Comparison of ENCODE assay signal across 8 cellular contexts in genomic region chr19:40610396-40611064, GRCh38. TPM values are rescaled to one million over a fixed set of nuclear protein-coding genes. Genes with fewer than 3 reads are reported as not detected.
DNase-seq lines count a peak whose midpoint lies in the region; ATAC-seq and TF ChIP-seq lines count a peak whose summit lies in the region.

No MANE protein-coding gene starts in this region.

- H3K4me3 ChIP-seq in gastroesophageal sphincter, result peak overlapping the region in 1 of 2 donors; percentile 50
- peak overlapping the region in 1 of 2 donors; percentile 36 for H3K4me3 ChIP-seq in prostate gland

- peaks cover 66% of the 10 kb centered on the region for H3K4me1 Mint-ChIP-seq in CD14-positive monocyte
- peaks cover 34% of the 10 kb centered on the region for H3K4me1 Mint-ChIP-seq in activated T-helper 17 cell treated with anti-CD3 and anti-CD28 coated beads, Interleukin-2, amount 50 U/mL, for 72 hours

- ATAC-seq in activated T-helper 17 cell treated with anti-CD3 and anti-CD28 coated beads, Interleukin-2, amount 50 U/mL, for 72 hours (replicated peaks), result peak; percentile 11
- ATAC-seq in gastroesophageal sphincter (peak; percentile 5), GM21381 (IDR thresholded peaks at IDR 0.05; ENCODE audit: unreplicated experiment) (no peak)

- H3K36me3 ChIP-seq in gastroesophageal sphincter (peaks cover 0 to 10% of the 10 kb centered on the region in 2 donors), prostate gland (no peaks in the 10 kb centered on the region)

- peaks cover 0 to 12% of the 10 kb centered on the region in 2 donors for H3K36me3 Mint-ChIP-seq in CD14-positive monocyte
- H3K36me3 Mint-ChIP-seq in activated T-helper 17 cell treated with anti-CD3 and anti-CD28 coated beads, Interleukin-2, amount 50 U/mL, for 72 hours (ENCODE audit: low read depth), result peaks cover 48% of the 10 kb centered on the region

- H3K9me3 ChIP-seq in gastroesophageal sphincter (no peaks in the 10 kb centered on the region), prostate gland (no peaks in the 10 kb centered on the region)

- H3K27me3 ChIP-seq in gastroesophageal sphincter (peaks cover 10% of the 10 kb centered on the region), prostate gland (replicated peaks; ENCODE audit: insufficient read depth) (no peaks in the 10 kb centered on the region)

- H3K27ac ChIP-seq in gastroesophageal sphincter, result peak overlapping the region in 3 of 4 donors; percentile 78 to 89 (median 86)
- H3K27ac ChIP-seq in prostate gland, result peak overlapping the region; percentile 74 to 79

- no peak for TF ChIP-seq CTCF in CD14-positive monocyte (IDR thresholded peaks at IDR 0.05)
- no peak for TF ChIP-seq CTCF in gastroesophageal sphincter (IDR thresholded peaks at IDR 0.05)
- no peak for TF ChIP-seq CTCF in prostate gland (IDR thresholded peaks at IDR 0.05)

- 47 to 50% methylated on average over 2 to 16 of the region's 29 CpGs for WGBS in gastroesophageal sphincter (ENCODE audit: low coverage in 1 of 2), 2 donors
- 28% methylated on average over 27 of the region's 29 CpGs for WGBS in prostate gland

- peak overlapping the region; percentile 39 to 87 (median 72) for H3K27ac Mint-ChIP-seq in CD14-positive monocyte
- H3K27ac Mint-ChIP-seq in activated T-helper 17 cell treated with anti-CD3 and anti-CD28 coated beads, Interleukin-2, amount 50 U/mL, for 72 hours, result peak overlapping the region; percentile 97

- H3K9me3 Mint-ChIP-seq in CD14-positive monocyte, result peaks cover 0 to 11% (median 5%) of the 10 kb centered on the region in 7 donors
- H3K9me3 Mint-ChIP-seq in activated T-helper 17 cell treated with anti-CD3 and anti-CD28 coated beads, Interleukin-2, amount 50 U/mL, for 72 hours, result no peaks in the 10 kb centered on the region

- TF ChIP-seq POLR2A in gastroesophageal sphincter (IDR thresholded peaks at IDR 0.05), result no peak
- no peak for TF ChIP-seq POLR2A in prostate gland (IDR thresholded peaks at IDR 0.05)

- H3K4me1 ChIP-seq in gastroesophageal sphincter, result peaks cover 0 to 83% (median 35%) of the 10 kb centered on the region in 3 donors
- H3K4me1 ChIP-seq in prostate gland (replicated peaks), result no peaks in the 10 kb centered on the region

- intact Hi-C loops in CD14-positive monocyte (cut with micrococcal nuclease) (no loop called here), prostate gland (cut with DNase I) (no loop called here)

- DNase-seq in CD14-positive monocyte (ENCODE audit: low spot score) (no peak), NCI-H2196 (lab: John Stamatoyannopoulos, UW; ENCODE audit: unreplicated experiment) (peak; percentile 54), prostate gland (ENCODE audit: low spot score) (no peak), NCI-H446 treated with DMSO at 0.1 percent for 48 hours (lab: John Stamatoyannopoulos, UW) (no peak), kidney tubule cell (ENCODE audit: low spot score) (no peak)

- no peak for TF ChIP-seq EP300 in gastroesophageal sphincter (IDR thresholded peaks at IDR 0.05)

- peak overlapping the region; percentile 73 to 86 for H3K4me3 Mint-ChIP-seq in CD14-positive monocyte
- peak overlapping the region; percentile 97 for H3K4me3 Mint-ChIP-seq in activated T-helper 17 cell treated with anti-CD3 and anti-CD28 coated beads, Interleukin-2, amount 50 U/mL, for 72 hours

- H3K27me3 Mint-ChIP-seq in CD14-positive monocyte (ENCODE audit: low read depth in 3 of 3), result peaks cover 44 to 66% (median 52%) of the 10 kb centered on the region in 3 donors
- no peaks in the 10 kb centered on the region for H3K27me3 Mint-ChIP-seq in activated T-helper 17 cell treated with anti-CD3 and anti-CD28 coated beads, Interleukin-2, amount 50 U/mL, for 72 hours

RNA-seq across cellular contexts. Expression of gene LTBP4, which starts 9.4 kb away (rescaled TPM):
- polyA plus RNA-seq in CD14-positive monocyte, result 1 to 10 TPM; 3.8 to 8.0 TPM
- total RNA-seq in activated T-helper 17 cell treated with anti-CD3 and anti-CD28 coated beads, Interleukin-2, amount 50 U/mL, for 72 hours, result 100 to 1,000 TPM; 117 to 331 TPM
- total RNA-seq in gastroesophageal sphincter (100 to 1,000 TPM; 199 to 369 (median 320) TPM), prostate gland (100 to 1,000 TPM; 160 to 500 TPM)

RNA-seq across cellular contexts. Expression of gene SHKBP1, which starts 33.9 kb away (rescaled TPM):
- polyA plus RNA-seq in CD14-positive monocyte, result 100 to 1,000 TPM; 234 to 284 TPM
- 100 to 1,000 TPM; 113 to 126 TPM for total RNA-seq in activated T-helper 17 cell treated with anti-CD3 and anti-CD28 coated beads, Interleukin-2, amount 50 U/mL, for 72 hours
- total RNA-seq in gastroesophageal sphincter, result 10 to 100 TPM; 30.3 to 50.1 (median 37.7) TPM
- 10 to 100 TPM; 54.6 to 91.6 TPM for total RNA-seq in prostate gland
